20 cellular contexts compared by ENCODE assay signal in the genomic region with DNA sequence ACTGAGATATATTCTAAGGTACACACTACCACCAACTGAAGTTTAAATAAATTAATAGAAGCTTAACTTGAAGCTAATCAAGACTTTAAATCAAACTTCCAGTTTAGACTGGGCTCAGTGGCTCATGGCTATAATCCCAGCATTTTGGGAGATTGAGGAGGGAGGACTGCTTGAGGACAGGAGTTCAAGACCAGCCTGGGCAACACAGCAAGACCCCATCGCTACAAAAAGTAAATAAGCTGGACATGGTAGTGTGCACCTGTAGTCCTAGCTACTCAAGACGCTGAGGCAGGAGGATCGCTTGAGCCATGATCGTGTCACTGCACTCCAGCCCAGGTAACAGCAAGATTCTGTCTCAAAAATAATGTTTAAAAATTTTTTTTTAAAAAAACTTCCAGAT. TPM values are rescaled to one million over a fixed set of nuclear protein-coding genes. Genes with fewer than 3 reads are reported as not detected.
DNase-seq lines count a peak whose midpoint lies in the region; ATAC-seq, FAIRE-seq and TF ChIP-seq lines count a peak whose summit lies in the region.
"Had no signal": no experiment of that assay in that cellular context is flagged by ENCODE, and none has a peak within 500 bp of the region (broad histone marks: within the 10 kb centered on the region; RNA-seq: fewer than 3 reads in every experiment).

No MANE protein-coding gene starts in this region.

- no peak overlapping the region for H3K23ac ChIP-seq in trophoblast cell (ENCODE audit: low read length)

- 96% methylated on average over 4 of the region's 4 CpGs for WGBS in HepG2 (ENCODE audit: low lambda C conversion rate)
- WGBS in right lobe of liver (ENCODE audit: insufficient coverage, low coverage, low lambda C conversion rate, missing lambda C conversion rate), result 96% methylated on average over 3 of the region's 4 CpGs
- WGBS in trophoblast cell (ENCODE audit: extremely low coverage, insufficient coverage, insufficient read length), result no CpG with 5 or more reads among the region's 4 CpGs

- no peak overlapping the region for H2AFZ ChIP-seq in HepG2 (ENCODE audit: low read length)
- H2AFZ ChIP-seq in trophoblast cell (ENCODE audit: insufficient read depth, low read length, poor library complexity), result no peak overlapping the region

- TF ChIP-seq POLR2A in HepG2 (IDR thresholded peaks at IDR 0.05; ENCODE audit: insufficient read depth in 1 of 2, low read depth in 2 of 2, low read length in 2 of 2), result no peak
- no peak for TF ChIP-seq POLR2A in right lobe of liver (IDR thresholded peaks at IDR 0.05)
- TF ChIP-seq POLR2A in gastrocnemius medialis (IDR thresholded peaks at IDR 0.05), result no peak

- in situ Hi-C loops in HepG2 (cut with HindIII; ENCODE audit: extremely low pct_ligation_motif_present, low pct_unique_long_range_greater_than_20kb) (no loop called here), gastrocnemius medialis (cut with MboI; ENCODE audit: low sequenced_read_pairs in 4 of 4) (loop anchor here in 1 of 4 donors (10.0 kb wide), 1 partner anchor 89 kb away; the partner anchor contains the start of gene EBPL)

- H3K4me2 ChIP-seq in HepG2 (ENCODE audit: low read depth, low read length) (no peak overlapping the region), trophoblast cell (ENCODE audit: low read length) (no peak overlapping the region)
- H3K4me2 ChIP-seq: BLaER1 had no signal

- TF ChIP-seq CTCF in HepG2 (CRISPR knock-in tag; IDR thresholded peaks at IDR 0.05) (no peak), right lobe of liver (IDR thresholded peaks at IDR 0.05) (no peak), gastrocnemius medialis (IDR thresholded peaks at IDR 0.05 in 4 of 5, conservative IDR thresholded peaks at IDR 0.05 in 1 of 5) (no peak)

- H3K79me2 ChIP-seq in HepG2 (ENCODE audit: insufficient read depth, low read length), result peaks cover 93% of the 10 kb centered on the region
- peaks cover 2% of the 10 kb centered on the region for H3K79me2 ChIP-seq in trophoblast cell (ENCODE audit: control insufficient read depth, insufficient read depth, low read length, poor library complexity)

- no peak for DNase-seq in HepG2 (ENCODE audit: low spot score)
- DNase-seq in right lobe of liver, result no peak
- no peak for DNase-seq in trophoblast cell
- DNase-seq in gastrocnemius medialis, result no peak
- DNase-seq in activated CD4-positive, alpha-beta T cell treated with anti-CD3 and anti-CD28 coated beads, Interleukin-2, amount 10 ng/mL, durations not matched to agents 7 days and 5 days, result no peak
- DNase-seq in left ventricle myocardium superior, result no peak
- DNase-seq: Caco-2; CD4-positive, CD25-positive, alpha-beta regulatory T cell; CD8-positive, alpha-beta T cell; DMS153; DND-41; GOT3 had no signal

- intact Hi-C loops in HepG2 (cut with micrococcal nuclease; ENCODE audit: unreplicated experiment), result no loop called here
- intact Hi-C loops in right lobe of liver (cut with DNase I), result no loop called here
- intact Hi-C loops in gastrocnemius medialis (cut with DNase I; ENCODE audit: low total_unique reads), result no loop called here
- intact Hi-C loops in left ventricle myocardium superior (cut with micrococcal nuclease), result no loop called here

- H3K27me3 Mint-ChIP-seq in activated CD4-positive, alpha-beta T cell treated with anti-CD3 and anti-CD28 coated beads, Interleukin-2, amount 10 ng/mL, durations not matched to agents 7 days and 5 days, result no peaks in the 10 kb centered on the region
- H3K27me3 Mint-ChIP-seq: B cell; CD4-positive, CD25-positive, alpha-beta regulatory T cell had no signal

- no peak overlapping the region for H2BK120ac ChIP-seq in trophoblast cell (ENCODE audit: insufficient read depth, low read length, poor library complexity)

- no peak for FAIRE-seq in HepG2 (lab: Jason Lieb, UNC)
- FAIRE-seq: A204.1, G401.6, H54 had no signal

- BruUV-seq in HepG2 (replicated peaks; lab: Mats Ljungman, UMichigan), result no TSS peak

- no peak overlapping the region for H3K14ac ChIP-seq in trophoblast cell (ENCODE audit: low read length)

- no peaks in the 10 kb centered on the region for H3K36me3 ChIP-seq in HepG2 (replicated peaks in 1 of 2; ENCODE audit: control insufficient read depth in 1 of 2, insufficient read depth in 2 of 2, low read length in 2 of 2)
- no peaks in the 10 kb centered on the region for H3K36me3 ChIP-seq in right lobe of liver
- H3K36me3 ChIP-seq in trophoblast cell (ENCODE audit: control insufficient read depth in 1 of 2, insufficient read depth in 2 of 2, low read length in 2 of 2), result no peaks in the 10 kb centered on the region
- no peaks in the 10 kb centered on the region for H3K36me3 ChIP-seq in gastrocnemius medialis
- H3K36me3 ChIP-seq: HAP-1 had no signal

- H3K4ac ChIP-seq in trophoblast cell (ENCODE audit: low read depth, low read length), result peak overlapping the region; percentile 91

- H4K20me1 ChIP-seq in HepG2 (ENCODE audit: insufficient read depth, low read length), result no peaks in the 10 kb centered on the region; the same call in 1 of the 2 replicates

- H4K8ac ChIP-seq in trophoblast cell (ENCODE audit: low read depth, low read length), result no peak overlapping the region

- H3K9me3 ChIP-seq in HepG2 (ENCODE audit: low read length), result no peaks in the 10 kb centered on the region
- H3K9me3 ChIP-seq in right lobe of liver, result no peaks in the 10 kb centered on the region
- no peaks in the 10 kb centered on the region for H3K9me3 ChIP-seq in trophoblast cell (ENCODE audit: insufficient read depth, low read depth, low read length)
- no peaks in the 10 kb centered on the region for H3K9me3 ChIP-seq in gastrocnemius medialis
- H3K9me3 ChIP-seq: Caco-2, HAP-1 had no signal

- no peak overlapping the region for H3K27ac ChIP-seq in HepG2 (ENCODE audit: extremely low read length, insufficient read depth, low read length)
- no peak overlapping the region for H3K27ac ChIP-seq in right lobe of liver
- H3K27ac ChIP-seq in trophoblast cell (ENCODE audit: low read depth, low read length), result no peak overlapping the region
- H3K27ac ChIP-seq in gastrocnemius medialis, result peak overlapping the region; percentile 66 to 80 (median 72)
- H3K27ac ChIP-seq: 22Rv1, BLaER1, C4-2B had no signal

- no peak overlapping the region for H2BK5ac ChIP-seq in trophoblast cell (ENCODE audit: low read depth, low read length, poor library complexity)

- H3K4me3 ChIP-seq in HepG2 (replicated peaks in 1 of 3; ENCODE audit: insufficient read depth in 1 of 3, low read depth in 2 of 3, low read length in 3 of 3), result no peak overlapping the region
- H3K4me3 ChIP-seq in right lobe of liver, result no peak overlapping the region
- H3K4me3 ChIP-seq in trophoblast cell (ENCODE audit: low read depth, low read length), result no peak overlapping the region
- H3K4me3 ChIP-seq in gastrocnemius medialis, result no peak overlapping the region
- H3K4me3 ChIP-seq: BLaER1, HAP-1 had no signal

- H3K27me3 ChIP-seq in HepG2 (ENCODE audit: control insufficient read depth in 1 of 2, insufficient read depth in 2 of 2, low read length in 2 of 2), result no peaks in the 10 kb centered on the region
- H3K27me3 ChIP-seq in right lobe of liver, result no peaks in the 10 kb centered on the region
- H3K27me3 ChIP-seq in trophoblast cell (ENCODE audit: insufficient read depth, low read length), result no peaks in the 10 kb centered on the region
- H3K27me3 ChIP-seq in gastrocnemius medialis, result no peaks in the 10 kb centered on the region
- H3K27me3 ChIP-seq: BLaER1 had no signal

- H4K12ac ChIP-seq in trophoblast cell (ENCODE audit: low read depth, low read length), result no peak overlapping the region

- CTCF ChIA-PET in HepG2 (lab: Yijun Ruan, JAX; ENCODE audit: low intra/inter-chr PET ratio, low total read pairs), result no interaction called here
- CTCF ChIA-PET in activated CD4-positive, alpha-beta T cell treated with anti-CD3 and anti-CD28 coated beads, Interleukin-2, amount 10 ng/mL, durations not matched to agents 7 days and 5 days (lab: Charles Lee), result interaction anchor here (0.5 to 1.5 kb wide), 4 partner anchors 8 to 1395 kb away, joined by 3 to 4 read pairs (median 3); partner anchors contain the start of gene KPNA3

- POLR2A ChIA-PET in HepG2 (lab: Yijun Ruan, JAX), result interaction anchor here (1.0 kb wide), 1 partner anchor 9 kb away, joined by 3 read pairs; the partner anchor contains the start of gene KPNA3
- POLR2A ChIA-PET in activated CD4-positive, alpha-beta T cell treated with anti-CD3 and anti-CD28 coated beads, Interleukin-2, amount 10 ng/mL, durations not matched to agents 7 days and 5 days (lab: Charles Lee), result no interaction called here

- H3K79me1 ChIP-seq in trophoblast cell (ENCODE audit: low read length), result no peaks in the 10 kb centered on the region

- H2AK5ac ChIP-seq in trophoblast cell (ENCODE audit: low read length), result no peak overlapping the region

- peaks cover 16% of the 10 kb centered on the region for H3K4me1 Mint-ChIP-seq in activated CD4-positive, alpha-beta T cell treated with anti-CD3 and anti-CD28 coated beads, Interleukin-2, amount 10 ng/mL, durations not matched to agents 7 days and 5 days

- H4K91ac ChIP-seq in trophoblast cell (ENCODE audit: low read depth, low read length), result no peak overlapping the region

- H3K4me1 ChIP-seq in HepG2 (ENCODE audit: insufficient read depth, low read length) (peaks cover 79% of the 10 kb centered on the region), right lobe of liver (peaks cover 0 to 3% (median 0%) of the 10 kb centered on the region in 4 donors), trophoblast cell (ENCODE audit: control insufficient read depth in 1 of 2, insufficient read depth in 2 of 2, low read length in 2 of 2) (no peaks in the 10 kb centered on the region), gastrocnemius medialis (peaks cover 72 to 73% of the 10 kb centered on the region in 2 donors)
- H3K4me1 ChIP-seq: BLaER1 had no signal

- TF ChIP-seq EP300 in HepG2 (IDR thresholded peaks at IDR 0.05; ENCODE audit: low read depth in 2 of 2, low read length in 2 of 2), result no peak
- no peak for TF ChIP-seq EP300 in HepG2 (CRISPR knock-in tag; IDR thresholded peaks at IDR 0.05; ENCODE audit: borderline replicate concordance)

- H3K36me3 Mint-ChIP-seq in activated CD4-positive, alpha-beta T cell treated with anti-CD3 and anti-CD28 coated beads, Interleukin-2, amount 10 ng/mL, durations not matched to agents 7 days and 5 days (ENCODE audit: low read depth), result peaks cover 2% of the 10 kb centered on the region

- no peak overlapping the region for H3K18ac ChIP-seq in trophoblast cell (ENCODE audit: low read length)

- H2BK12ac ChIP-seq in trophoblast cell (ENCODE audit: low read length), result no peak overlapping the region

- H3K4me3 Mint-ChIP-seq in activated CD4-positive, alpha-beta T cell treated with anti-CD3 and anti-CD28 coated beads, Interleukin-2, amount 10 ng/mL, durations not matched to agents 7 days and 5 days, result no peak overlapping the region
- H3K4me3 Mint-ChIP-seq: B cell; CD4-positive, CD25-positive, alpha-beta regulatory T cell; CD8-positive, alpha-beta T cell had no signal

- no peak overlapping the region for H3K27ac Mint-ChIP-seq in activated CD4-positive, alpha-beta T cell treated with anti-CD3 and anti-CD28 coated beads, Interleukin-2, amount 10 ng/mL, durations not matched to agents 7 days and 5 days
- H3K27ac Mint-ChIP-seq: B cell; CD4-positive, CD25-positive, alpha-beta regulatory T cell; CD8-positive, alpha-beta T cell had no signal

- ATAC-seq in HepG2, result no peak
- no peak for ATAC-seq in right lobe of liver
- no peak for ATAC-seq in gastrocnemius medialis
- no peak for ATAC-seq in left ventricle myocardium superior
- ATAC-seq: CD8-positive, alpha-beta T cell had no signal

- no peak for TF ChIP-seq RAD21 in HepG2 (CRISPR knock-in tag; IDR thresholded peaks at IDR 0.05)

- no peak overlapping the region for H3K9ac ChIP-seq in HepG2 (ENCODE audit: insufficient read depth, low read depth, low read length)
- H3K9ac ChIP-seq in trophoblast cell (ENCODE audit: low read length), result no peak overlapping the region
- H3K9ac ChIP-seq: BLaER1 had no signal

- H3K9me3 Mint-ChIP-seq in activated CD4-positive, alpha-beta T cell treated with anti-CD3 and anti-CD28 coated beads, Interleukin-2, amount 10 ng/mL, durations not matched to agents 7 days and 5 days, result no peaks in the 10 kb centered on the region
- H3K9me3 Mint-ChIP-seq: CD4-positive, CD25-positive, alpha-beta regulatory T cell; CD8-positive, alpha-beta T cell had no signal

RNA-seq across cellular contexts. Expression of gene KPNA3, which starts 8.6 kb away (rescaled TPM):
- total RNA-seq in HepG2 (2016; rRNA removed; fragmentation: Illumina TruSeq; extraction: Trizol), result 28.9 and 69.8 TPM in 2 replicates
- total RNA-seq in HepG2 (2016; cell fraction: cytosol; rRNA removed; fragmentation: Illumina TruSeq; extraction: Trizol; ENCODE audit: low read depth), result 6.4 and 7.8 TPM in 2 replicates
- 30.1 and 67.5 TPM in 2 replicates for total RNA-seq in HepG2 (2016; cell fraction: insoluble cytoplasmic fraction; rRNA removed; fragmentation: Illumina TruSeq; extraction: Trizol)
- 28.5 and 33.3 TPM in 2 replicates for total RNA-seq in HepG2 (2016; cell fraction: membrane; rRNA removed; fragmentation: Illumina TruSeq; extraction: Trizol)
- 32.9 and 33.0 TPM in 2 replicates for total RNA-seq in HepG2 (2016; cell fraction: nucleus; rRNA removed; fragmentation: Illumina TruSeq; extraction: Trizol)
- 9.9 and 13.0 TPM in 2 replicates for polyA plus RNA-seq in HepG2 (2011; rRNA removed)
- polyA plus RNA-seq in HepG2 (2011; cell fraction: cytosol; rRNA removed), result 7.2 and 11.6 TPM in 2 replicates
- polyA plus RNA-seq in HepG2 (2011; cell fraction: nucleus; rRNA removed), result 3.6 and 4.5 TPM in 2 replicates
- polyA plus RNA-seq in HepG2 (2012), result 16.8 and 18.2 TPM in 2 replicates
- polyA plus RNA-seq in HepG2 (2016; cell fraction: cytosol; fragmentation: Illumina TruSeq; extraction: Trizol; ENCODE audit: low read depth), result 5.0 and 5.1 TPM in 2 replicates
- polyA plus RNA-seq in HepG2 (2016; cell fraction: insoluble cytoplasmic fraction; fragmentation: Illumina TruSeq; extraction: Trizol; ENCODE audit: low read depth), result 71.3 and 73.5 TPM in 2 replicates
- polyA plus RNA-seq in HepG2 (2016; cell fraction: membrane; fragmentation: Illumina TruSeq; extraction: Trizol; ENCODE audit: low read depth), result 15.6 and 19.0 TPM in 2 replicates
- polyA plus RNA-seq in HepG2 (2016; cell fraction: nucleus; fragmentation: Illumina TruSeq; extraction: Trizol; ENCODE audit: insufficient read depth, low read depth), result 33.5 and 33.9 TPM in 2 replicates
- 13.6 and 15.0 TPM in 2 replicates for polyA minus RNA-seq in HepG2 (2011; rRNA and poly(A)+ RNA removed; ENCODE audit: low replicate concordance)
- 17.8 and 20.1 TPM in 2 replicates for polyA minus RNA-seq in HepG2 (2011; cell fraction: cytosol; rRNA and poly(A)+ RNA removed)
- 15.7 and 18.9 TPM in 2 replicates for polyA minus RNA-seq in HepG2 (2011; cell fraction: nucleus; rRNA and poly(A)+ RNA removed)
- 10 to 100 TPM; 16.3 to 27.2 (median 19.5) TPM for total RNA-seq in right lobe of liver
- 27.1 and 28.2 TPM in 2 replicates for polyA plus RNA-seq in trophoblast cell (2013)
- 100 to 1,000 TPM in 2 of 4 donors, 10 to 100 TPM in 2; 73.3 to 154 (median 113) TPM for total RNA-seq in gastrocnemius medialis
- total RNA-seq in activated CD4-positive, alpha-beta T cell treated with anti-CD3 and anti-CD28 coated beads, Interleukin-2, amount 10 ng/mL, durations not matched to agents 7 days and 5 days, result 10 to 100 TPM; 34.2 to 41.6 TPM
- 61.8 TPM for total RNA-seq in left ventricle myocardium superior

Comparison
In these comparisons a context has a peak if more than half of its experiments do, and no peak if none do; other contexts are left out.
1. H3K27ac ChIP-seq: peak in gastrocnemius medialis (4 of 4); none in HepG2 (single experiment), right lobe of liver (0 of 3) and trophoblast cell (single experiment).